ENCODE assay signal across 2 cellular contexts in the genomic region with DNA sequence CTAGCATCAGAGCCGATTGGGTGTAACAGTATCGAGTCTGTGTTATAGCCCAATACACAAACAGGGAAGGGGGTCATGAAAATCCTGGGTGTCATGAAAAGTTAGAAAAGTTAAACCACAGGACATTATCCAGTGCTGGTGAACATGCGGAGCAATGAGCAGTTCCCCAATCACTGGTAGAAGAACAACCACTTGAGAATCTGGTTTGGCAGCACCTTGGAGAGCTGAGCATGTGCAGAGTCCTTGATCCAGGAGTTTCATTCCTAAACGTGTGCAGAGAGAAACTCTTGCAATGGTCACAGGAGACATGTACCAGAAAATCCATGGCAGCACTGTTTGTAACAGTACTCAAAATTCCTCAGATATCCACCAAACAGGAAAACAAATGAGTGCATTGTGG.
TF ChIP-seq lines count a peak whose summit lies in the region.

No MANE protein-coding gene starts in this region.

TF ChIP-seq in GM23338, 12 proteins besides CTCF, POLR2A, EP300 and RAD21 (continues in another document):
- TF ChIP-seq, protein P1, sequence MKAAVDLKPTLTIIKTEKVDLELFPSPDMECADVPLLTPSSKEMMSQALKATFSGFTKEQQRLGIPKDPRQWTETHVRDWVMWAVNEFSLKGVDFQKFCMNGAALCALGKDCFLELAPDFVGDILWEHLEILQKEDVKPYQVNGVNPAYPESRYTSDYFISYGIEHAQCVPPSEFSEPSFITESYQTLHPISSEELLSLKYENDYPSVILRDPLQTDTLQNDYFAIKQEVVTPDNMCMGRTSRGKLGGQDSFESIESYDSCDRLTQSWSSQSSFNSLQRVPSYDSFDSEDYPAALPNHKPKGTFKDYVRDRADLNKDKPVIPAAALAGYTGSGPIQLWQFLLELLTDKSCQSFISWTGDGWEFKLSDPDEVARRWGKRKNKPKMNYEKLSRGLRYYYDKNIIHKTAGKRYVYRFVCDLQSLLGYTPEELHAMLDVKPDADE (IDR thresholded peaks at IDR 0.05), result no peak
- TF ChIP-seq ZNF331 (CRISPR knock-in tag; IDR thresholded peaks at IDR 0.05; ENCODE audit: low read depth) (no peak), EZH2 (IDR thresholded peaks at IDR 0.05; ENCODE audit: low read depth, unreplicated experiment) (no peak), POLR2AphosphoS5 (IDR thresholded peaks at IDR 0.05; ENCODE audit: low read depth) (no peak), NANOG (IDR thresholded peaks at IDR 0.05; ENCODE audit: borderline replicate concordance) (no peak), EZH2phosphoT487 (IDR thresholded peaks at IDR 0.05; ENCODE audit: unreplicated experiment) (no peak), STAT1 (IDR thresholded peaks at IDR 0.05; ENCODE audit: unreplicated experiment) (no peak), ZNF114 (CRISPR knock-in tag; IDR thresholded peaks at IDR 0.05) (no peak)
- TF ChIP-seq, protein P2, sequence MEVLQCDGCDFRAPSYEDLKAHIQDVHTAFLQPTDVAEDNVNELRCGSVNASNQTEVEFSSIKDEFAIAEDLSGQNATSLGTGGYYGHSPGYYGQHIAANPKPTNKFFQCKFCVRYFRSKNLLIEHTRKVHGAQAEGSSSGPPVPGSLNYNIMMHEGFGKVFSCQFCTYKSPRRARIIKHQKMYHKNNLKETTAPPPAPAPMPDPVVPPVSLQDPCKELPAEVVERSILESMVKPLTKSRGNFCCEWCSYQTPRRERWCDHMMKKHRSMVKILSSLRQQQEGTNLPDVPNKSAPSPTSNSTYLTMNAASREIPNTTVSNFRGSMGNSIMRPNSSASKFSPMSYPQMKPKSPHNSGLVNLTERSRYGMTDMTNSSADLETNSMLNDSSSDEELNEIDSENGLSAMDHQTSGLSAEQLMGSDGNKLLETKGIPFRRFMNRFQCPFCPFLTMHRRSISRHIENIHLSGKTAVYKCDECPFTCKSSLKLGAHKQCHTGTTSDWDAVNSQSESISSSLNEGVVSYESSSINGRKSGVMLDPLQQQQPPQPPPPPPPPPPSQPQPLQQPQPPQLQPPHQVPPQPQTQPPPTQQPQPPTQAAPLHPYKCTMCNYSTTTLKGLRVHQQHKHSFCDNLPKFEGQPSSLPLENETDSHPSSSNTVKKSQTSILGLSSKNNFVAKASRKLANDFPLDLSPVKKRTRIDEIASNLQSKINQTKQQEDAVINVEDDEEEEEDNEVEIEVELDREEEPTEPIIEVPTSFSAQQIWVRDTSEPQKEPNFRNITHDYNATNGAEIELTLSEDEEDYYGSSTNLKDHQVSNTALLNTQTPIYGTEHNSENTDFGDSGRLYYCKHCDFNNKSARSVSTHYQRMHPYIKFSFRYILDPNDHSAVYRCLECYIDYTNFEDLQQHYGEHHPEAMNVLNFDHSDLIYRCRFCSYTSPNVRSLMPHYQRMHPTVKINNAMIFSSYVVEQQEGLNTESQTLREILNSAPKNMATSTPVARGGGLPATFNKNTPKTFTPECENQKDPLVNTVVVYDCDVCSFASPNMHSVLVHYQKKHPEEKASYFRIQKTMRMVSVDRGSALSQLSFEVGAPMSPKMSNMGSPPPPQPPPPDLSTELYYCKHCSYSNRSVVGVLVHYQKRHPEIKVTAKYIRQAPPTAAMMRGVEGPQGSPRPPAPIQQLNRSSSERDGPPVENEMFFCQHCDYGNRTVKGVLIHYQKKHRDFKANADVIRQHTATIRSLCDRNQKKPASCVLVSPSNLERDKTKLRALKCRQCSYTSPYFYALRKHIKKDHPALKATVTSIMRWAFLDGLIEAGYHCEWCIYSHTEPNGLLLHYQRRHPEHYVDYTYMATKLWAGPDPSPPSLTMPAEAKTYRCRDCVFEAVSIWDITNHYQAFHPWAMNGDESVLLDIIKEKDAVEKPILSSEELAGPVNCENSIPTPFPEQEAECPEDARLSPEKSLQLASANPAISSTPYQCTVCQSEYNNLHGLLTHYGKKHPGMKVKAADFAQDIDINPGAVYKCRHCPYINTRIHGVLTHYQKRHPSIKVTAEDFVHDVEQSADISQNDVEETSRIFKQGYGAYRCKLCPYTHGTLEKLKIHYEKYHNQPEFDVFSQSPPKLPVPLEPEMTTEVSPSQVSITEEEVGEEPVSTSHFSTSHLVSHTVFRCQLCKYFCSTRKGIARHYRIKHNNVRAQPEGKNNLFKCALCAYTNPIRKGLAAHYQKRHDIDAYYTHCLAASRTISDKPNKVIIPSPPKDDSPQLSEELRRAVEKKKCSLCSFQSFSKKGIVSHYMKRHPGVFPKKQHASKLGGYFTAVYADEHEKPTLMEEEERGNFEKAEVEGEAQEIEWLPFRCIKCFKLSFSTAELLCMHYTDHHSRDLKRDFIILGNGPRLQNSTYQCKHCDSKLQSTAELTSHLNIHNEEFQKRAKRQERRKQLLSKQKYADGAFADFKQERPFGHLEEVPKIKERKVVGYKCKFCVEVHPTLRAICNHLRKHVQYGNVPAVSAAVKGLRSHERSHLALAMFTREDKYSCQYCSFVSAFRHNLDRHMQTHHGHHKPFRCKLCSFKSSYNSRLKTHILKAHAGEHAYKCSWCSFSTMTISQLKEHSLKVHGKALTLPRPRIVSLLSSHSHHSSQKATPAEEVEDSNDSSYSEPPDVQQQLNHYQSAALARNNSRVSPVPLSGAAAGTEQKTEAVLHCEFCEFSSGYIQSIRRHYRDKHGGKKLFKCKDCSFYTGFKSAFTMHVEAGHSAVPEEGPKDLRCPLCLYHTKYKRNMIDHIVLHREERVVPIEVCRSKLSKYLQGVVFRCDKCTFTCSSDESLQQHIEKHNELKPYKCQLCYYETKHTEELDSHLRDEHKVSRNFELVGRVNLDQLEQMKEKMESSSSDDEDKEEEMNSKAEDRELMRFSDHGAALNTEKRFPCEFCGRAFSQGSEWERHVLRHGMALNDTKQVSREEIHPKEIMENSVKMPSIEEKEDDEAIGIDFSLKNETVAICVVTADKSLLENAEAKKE (CRISPR knock-in tag; IDR thresholded peaks at IDR 0.05), result no peak
- TF ChIP-seq, protein P3, sequence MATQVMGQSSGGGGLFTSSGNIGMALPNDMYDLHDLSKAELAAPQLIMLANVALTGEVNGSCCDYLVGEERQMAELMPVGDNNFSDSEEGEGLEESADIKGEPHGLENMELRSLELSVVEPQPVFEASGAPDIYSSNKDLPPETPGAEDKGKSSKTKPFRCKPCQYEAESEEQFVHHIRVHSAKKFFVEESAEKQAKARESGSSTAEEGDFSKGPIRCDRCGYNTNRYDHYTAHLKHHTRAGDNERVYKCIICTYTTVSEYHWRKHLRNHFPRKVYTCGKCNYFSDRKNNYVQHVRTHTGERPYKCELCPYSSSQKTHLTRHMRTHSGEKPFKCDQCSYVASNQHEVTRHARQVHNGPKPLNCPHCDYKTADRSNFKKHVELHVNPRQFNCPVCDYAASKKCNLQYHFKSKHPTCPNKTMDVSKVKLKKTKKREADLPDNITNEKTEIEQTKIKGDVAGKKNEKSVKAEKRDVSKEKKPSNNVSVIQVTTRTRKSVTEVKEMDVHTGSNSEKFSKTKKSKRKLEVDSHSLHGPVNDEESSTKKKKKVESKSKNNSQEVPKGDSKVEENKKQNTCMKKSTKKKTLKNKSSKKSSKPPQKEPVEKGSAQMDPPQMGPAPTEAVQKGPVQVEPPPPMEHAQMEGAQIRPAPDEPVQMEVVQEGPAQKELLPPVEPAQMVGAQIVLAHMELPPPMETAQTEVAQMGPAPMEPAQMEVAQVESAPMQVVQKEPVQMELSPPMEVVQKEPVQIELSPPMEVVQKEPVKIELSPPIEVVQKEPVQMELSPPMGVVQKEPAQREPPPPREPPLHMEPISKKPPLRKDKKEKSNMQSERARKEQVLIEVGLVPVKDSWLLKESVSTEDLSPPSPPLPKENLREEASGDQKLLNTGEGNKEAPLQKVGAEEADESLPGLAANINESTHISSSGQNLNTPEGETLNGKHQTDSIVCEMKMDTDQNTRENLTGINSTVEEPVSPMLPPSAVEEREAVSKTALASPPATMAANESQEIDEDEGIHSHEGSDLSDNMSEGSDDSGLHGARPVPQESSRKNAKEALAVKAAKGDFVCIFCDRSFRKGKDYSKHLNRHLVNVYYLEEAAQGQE (IDR thresholded peaks at IDR 0.05; ENCODE audit: unreplicated experiment), result no peak

TF ChIP-seq in K562, 482 proteins besides CTCF, POLR2A, EP300 and RAD21:
- TF ChIP-seq RHOXF2B (CRISPR knock-in tag; conservative IDR thresholded peaks at IDR 0.05), result no peak
